ENCODE assay signal across 8 cellular contexts in genomic region chr13:97109841-97110492, GRCh38.
DNase-seq lines count a peak whose midpoint lies in the region; ATAC-seq and TF ChIP-seq lines count a peak whose summit lies in the region.

No MANE protein-coding gene starts in this region.

- H3K9me3 ChIP-seq in A673 (ENCODE audit: low read depth, low read length, poor library complexity, severe bottlenecking) = no peaks in the 10 kb centered on the region
- H3K9me3 ChIP-seq in WERI-Rb-1 (ENCODE audit: severe bottlenecking) = peaks cover 2% of the 10 kb centered on the region
- H3K9me3 ChIP-seq in breast epithelium = no peaks in the 10 kb centered on the region

- peak; percentile 98 for TF ChIP-seq CTCF in A673 (conservative IDR thresholded peaks at IDR 0.05; ENCODE audit: low read depth, low read length)
- peak; percentile 99 for TF ChIP-seq CTCF in WERI-Rb-1 (IDR thresholded peaks at IDR 0.05; ENCODE audit: low read depth, low read length)
- TF ChIP-seq CTCF in breast epithelium (IDR thresholded peaks at IDR 0.05) = peak; percentile 92 to 97 (median 93)

- no TSS peak for BruUV-seq in A673 (replicated peaks; lab: Mats Ljungman, UMichigan)

- ATAC-seq in GM18858 (IDR thresholded peaks at IDR 0.05; ENCODE audit: unreplicated experiment) = peak; percentile 96
- peak; percentile 95 for ATAC-seq in HG03066 (IDR thresholded peaks at IDR 0.05; ENCODE audit: low read depth, unreplicated experiment)

- no peak overlapping the region for H3K4me3 ChIP-seq in A673 (ENCODE audit: low read depth, low read length, poor library complexity, severe bottlenecking)
- peak overlapping the region; percentile 23 for H3K4me3 ChIP-seq in WERI-Rb-1 (ENCODE audit: low read depth, low read length)
- peak overlapping the region in 2 of 3 donors; percentile 18 to 34 for H3K4me3 ChIP-seq in breast epithelium

- TF ChIP-seq POLR2A in breast epithelium (IDR thresholded peaks at IDR 0.05) = no peak

- CTCF ChIA-PET in A673 (lab: Charles Lee) = interaction anchor here (0.6 to 1.5 kb wide), 11 partner anchors 15 to 339 kb away, joined by 3 to 20 read pairs (median 5); no protein-coding TSS in a partner anchor

- POLR2A ChIA-PET in A673 (lab: Charles Lee; ENCODE audit: low non-redundant PET) = no interaction called here

- H3K27me3 ChIP-seq in A673 (replicated peaks; ENCODE audit: insufficient read depth, low read depth, low read length, poor library complexity) = no peaks in the 10 kb centered on the region
- H3K27me3 ChIP-seq in WERI-Rb-1 (ENCODE audit: insufficient read depth, low read depth, severe bottlenecking) = no peaks in the 10 kb centered on the region
- H3K27me3 ChIP-seq in breast epithelium = no peaks in the 10 kb centered on the region

- H3K27ac ChIP-seq in A673 (ENCODE audit: low read depth, low read length, poor library complexity, severe bottlenecking) (no peak overlapping the region), WERI-Rb-1 (no peak overlapping the region), breast epithelium (peak overlapping the region; percentile 1 to 50)

- H3K36me3 ChIP-seq in A673 (ENCODE audit: insufficient read depth, low read length, poor library complexity, severe bottlenecking) (no peaks in the 10 kb centered on the region), WERI-Rb-1 (no peaks in the 10 kb centered on the region), breast epithelium (no peaks in the 10 kb centered on the region)

- intact Hi-C loops in A673 (cut with micrococcal nuclease; ENCODE audit: unreplicated experiment) (loop anchor here (1.0 to 10.0 kb wide), 5 partner anchors 102 to 695 kb away; no protein-coding TSS in a partner anchor), breast epithelium (cut with DNase I; ENCODE audit: low total_unique reads) (loop anchor here (10.0 kb wide), 2 partner anchors 115 to 235 kb away; partner anchors contain the start of gene MBNL2)

- DNase-seq in A673 (ENCODE audit: low spot score) = peak; percentile 88
- peak; percentile 53 for DNase-seq in NCI-H2107 treated with DMSO at 0.1 percent for 48 hours (lab: John Stamatoyannopoulos, UW; ENCODE audit: unreplicated experiment)
- DNase-seq in WERI-Rb-1 = peak; percentile 93
- DNase-seq in breast epithelium (ENCODE audit: low spot score in 2 of 2) = peak; percentile 80 to 92
- DNase-seq in inferior parietal cortex (ENCODE audit: extremely low spot score) = peak; percentile 92
- DNase-seq in stimulated activated CD4-positive, alpha-beta T cell treated with anti-CD3 and anti-CD28 coated beads, Interleukin-12 subunit alpha, Interleukin-12 subunit beta, amount 100 ng/mL, for 24 hours (ENCODE audit: low read depth in 2 of 2) = peak; percentile 65 to 73

- H3K4me1 ChIP-seq in A673 (ENCODE audit: insufficient read depth, low read length, poor library complexity, severe bottlenecking) (no peaks in the 10 kb centered on the region), breast epithelium (no peaks in the 10 kb centered on the region)

Comparison
In these comparisons a context has a peak if more than half of its experiments do, and no peak if none do; other contexts are left out.
1. H3K27ac ChIP-seq: peak in breast epithelium (2 of 2); none in A673 (single experiment) and WERI-Rb-1 (single experiment).
2. Peak in every context shown above with its lines, with median percentiles within 50 percentile points of each other: DNase-seq and CTCF ChIP-seq.